Comparison of ENCODE assay signal across 10 cellular contexts in genomic region chr1:160161965-160162705, GRCh38. TPM values are rescaled to one million over a fixed set of nuclear protein-coding genes. Genes with fewer than 3 reads are reported as not detected.
DNase-seq lines count a peak whose midpoint lies in the region; ATAC-seq and TF ChIP-seq lines count a peak whose summit lies in the region.
"Had no signal": no experiment of that assay in that cellular context is flagged by ENCODE, and none has a peak within 500 bp of the region (broad histone marks: within the 10 kb centered on the region; RNA-seq: fewer than 3 reads in every experiment).

No MANE protein-coding gene starts in this region.

- ATAC-seq in GM21737 (IDR thresholded peaks at IDR 0.05; ENCODE audit: unreplicated experiment), result no peak
- no peak for ATAC-seq in HG02938 (IDR thresholded peaks at IDR 0.05; ENCODE audit: unreplicated experiment)

- no peaks in the 10 kb centered on the region for H3K79me2 ChIP-seq in osteoblast (ENCODE audit: insufficient read depth, low read length)

- H3K36me3 ChIP-seq in osteoblast (ENCODE audit: insufficient read depth, low read length), result no peaks in the 10 kb centered on the region
- no peaks in the 10 kb centered on the region for H3K36me3 ChIP-seq in effector memory CD4-positive, alpha-beta T cell (ENCODE audit: control insufficient read depth, insufficient read depth, low read length)
- H3K36me3 ChIP-seq: upper lobe of left lung had no signal

- no peak for TF ChIP-seq POLR2A in NB4 (IDR thresholded peaks at IDR 0.05; ENCODE audit: extremely low read depth, insufficient read length)

- peak; percentile 59 for TF ChIP-seq CTCF in GM10266 (IDR thresholded peaks at IDR 0.05; ENCODE audit: control insufficient read depth, insufficient read depth, low read depth, missing control alignments)
- peak; percentile 63 for TF ChIP-seq CTCF in NB4 (IDR thresholded peaks at IDR 0.05; ENCODE audit: low read depth, low read length)
- TF ChIP-seq CTCF in epithelial cell of proximal tubule (conservative IDR thresholded peaks at IDR 0.05; ENCODE audit: low read depth, low read length), result peak; percentile 56
- peak; percentile 64 for TF ChIP-seq CTCF in osteoblast (IDR thresholded peaks at IDR 0.05; ENCODE audit: extremely low read depth, low read depth, low read length)

- H3K9me3 ChIP-seq in osteoblast (ENCODE audit: low read depth, low read length), result no peaks in the 10 kb centered on the region
- H3K9me3 ChIP-seq in effector memory CD4-positive, alpha-beta T cell (ENCODE audit: control insufficient read depth, low read length), result no peaks in the 10 kb centered on the region
- H3K9me3 ChIP-seq: upper lobe of left lung had no signal

- H3K4me1 ChIP-seq in osteoblast (ENCODE audit: insufficient read depth, low read length), result no peaks in the 10 kb centered on the region
- H3K4me1 ChIP-seq in effector memory CD4-positive, alpha-beta T cell (ENCODE audit: control insufficient read depth, insufficient read depth, low read length, poor library complexity, severe bottlenecking), result no peaks in the 10 kb centered on the region

- DNase-seq in GM10266 (ENCODE audit: extremely low spot score), result peak; percentile 40
- peak; percentile 76 for DNase-seq in NB4 (ENCODE audit: low read depth)
- no peak for DNase-seq in epithelial cell of proximal tubule (ENCODE audit: low read depth)
- no peak for DNase-seq in osteoblast (ENCODE audit: insufficient read length, low spot score, missing footprints)
- no peak for DNase-seq in effector memory CD4-positive, alpha-beta T cell
- no peak for DNase-seq in COR-L47 (lab: John Stamatoyannopoulos, UW)

- H4K20me1 ChIP-seq in osteoblast (ENCODE audit: insufficient read depth, low read length), result no peaks in the 10 kb centered on the region

- H3K27me3 ChIP-seq in osteoblast (ENCODE audit: insufficient read depth, low read length), result peaks cover 11% of the 10 kb centered on the region
- H3K27me3 ChIP-seq in effector memory CD4-positive, alpha-beta T cell (replicated peaks; ENCODE audit: control insufficient read depth, insufficient read depth, low read length, poor library complexity, severe bottlenecking), result no peaks in the 10 kb centered on the region
- H3K27me3 ChIP-seq: upper lobe of left lung had no signal

- H3K27ac ChIP-seq in osteoblast (ENCODE audit: low read depth, low read length), result no peak overlapping the region
- H3K27ac ChIP-seq in effector memory CD4-positive, alpha-beta T cell (ENCODE audit: insufficient read depth, low read length, poor library complexity, severe bottlenecking), result no peak overlapping the region
- H3K27ac ChIP-seq: upper lobe of left lung had no signal

- H3K4me2 ChIP-seq in osteoblast (ENCODE audit: insufficient read depth, low read length), result no peak overlapping the region

- H3K4me3 ChIP-seq in NB4 (ENCODE audit: low read depth, low read length) (no peak overlapping the region), epithelial cell of proximal tubule (ENCODE audit: low read depth, low read length) (no peak overlapping the region), osteoblast (ENCODE audit: insufficient read depth, low read length) (no peak overlapping the region)
- no peak overlapping the region for H3K4me3 ChIP-seq in effector memory CD4-positive, alpha-beta T cell (ENCODE audit: insufficient read depth, low read depth, low read length, poor library complexity, severe bottlenecking)
- H3K4me3 ChIP-seq: upper lobe of left lung had no signal

- H2AFZ ChIP-seq in osteoblast (ENCODE audit: low read length), result no peak overlapping the region

RNA-seq across cellular contexts. Expression of gene ATP1A4, which starts 10.7 kb away (rescaled TPM):
- not detected in 2 replicates for total RNA-seq in epithelial cell of proximal tubule
- not detected in 2 replicates for total RNA-seq in osteoblast

RNA-seq across cellular contexts. Expression of gene CASQ1, which starts 28.2 kb away (rescaled TPM):
- total RNA-seq in epithelial cell of proximal tubule (not detected in 2 replicates), osteoblast (0.29 and 0.36 TPM in 2 replicates)
- total RNA-seq: mononuclear cell had no signal

RNA-seq across cellular contexts. Expression of gene PEA15, which starts 43.0 kb away (rescaled TPM):
- total RNA-seq in epithelial cell of proximal tubule (57.8 and 115 TPM in 2 replicates), osteoblast (200 and 217 TPM in 2 replicates)

RNA-seq across cellular contexts. Expression of gene ATP1A2, which starts 46.6 kb away (rescaled TPM):
- total RNA-seq in epithelial cell of proximal tubule (not detected in 2 replicates), osteoblast (0.72 and 1.2 TPM in 2 replicates)

Comparison
In these comparisons a context has a peak if more than half of its experiments do, and no peak if none do; other contexts are left out.
1. DNase-seq: peak in GM10266 (single experiment) and NB4 (single experiment); none in epithelial cell of proximal tubule (single experiment), osteoblast (single experiment), effector memory CD4-positive, alpha-beta T cell (0 of 3) and COR-L47 (single experiment).
2. Peak in every context shown above with its lines, with median percentiles within 50 percentile points of each other: CTCF ChIP-seq.